ENCODE assay signal across 24 cellular contexts in genomic region chr2:237867465-237867864, GRCh38. TPM values are rescaled to one million over a fixed set of nuclear protein-coding genes. Genes with fewer than 3 reads are reported as not detected.
DNase-seq lines count a peak whose midpoint lies in the region; ATAC-seq and TF ChIP-seq lines count a peak whose summit lies in the region.
"Had no signal": no experiment of that assay in that cellular context is flagged by ENCODE, and none has a peak within 500 bp of the region (broad histone marks: within the 10 kb centered on the region; RNA-seq: fewer than 3 reads in every experiment).

No MANE protein-coding gene starts in this region.

- H4K8ac ChIP-seq in mesenchymal stem cell (ENCODE audit: low read length), result no peak overlapping the region

- no peak overlapping the region for H2BK120ac ChIP-seq in mesenchymal stem cell (ENCODE audit: low read depth, low read length)

- H3K4me3 ChIP-seq in ascending aorta, result no peak overlapping the region
- no peak overlapping the region for H3K4me3 ChIP-seq in mesenchymal stem cell (ENCODE audit: insufficient read depth in 1 of 2, low read depth in 1 of 2, low read length in 2 of 2)
- H3K4me3 ChIP-seq in stomach, result no peak overlapping the region
- no peak overlapping the region for H3K4me3 ChIP-seq in colonic mucosa
- H3K4me3 ChIP-seq: GM23248, SJCRH30, thyroid gland had no signal

- no peak overlapping the region for H3K18ac ChIP-seq in mesenchymal stem cell (ENCODE audit: low read depth in 1 of 2, low read length in 2 of 2)

- intact Hi-C loops in ascending aorta (cut with DNase I), result no loop called here
- intact Hi-C loops in stomach (cut with DNase I; ENCODE audit: low total_unique reads), result no loop called here
- intact Hi-C loops in colonic mucosa (cut with DNase I), result no loop called here

- H3K9me3 ChIP-seq in ascending aorta (no peaks in the 10 kb centered on the region), mesenchymal stem cell (ENCODE audit: control insufficient read depth, low read length) (no peaks in the 10 kb centered on the region), stomach (no peaks in the 10 kb centered on the region), colonic mucosa (no peaks in the 10 kb centered on the region)
- H3K9me3 ChIP-seq: Caco-2, SJCRH30, thyroid gland had no signal

- H3K23ac ChIP-seq in mesenchymal stem cell (ENCODE audit: low read length in 2 of 2), result no peak overlapping the region

- no peak for ATAC-seq in HG03520 (IDR thresholded peaks at IDR 0.05; ENCODE audit: unreplicated experiment)
- ATAC-seq: stimulated activated effector memory CD8-positive, alpha-beta T cell treated with anti-CD3 and anti-CD28 coated beads, Interleukin-12 subunit alpha, Interleukin-12 subunit beta, amount 100 ng/mL, for 72 hours had no signal

- H3K36me3 ChIP-seq in ascending aorta (peaks cover 0 to 9% of the 10 kb centered on the region in 2 donors), mesenchymal stem cell (ENCODE audit: control insufficient read depth in 1 of 2, insufficient read depth in 2 of 2, low read depth in 1 of 2, low read length in 2 of 2) (no peaks in the 10 kb centered on the region), stomach (no peaks in the 10 kb centered on the region), colonic mucosa (no peaks in the 10 kb centered on the region)
- H3K36me3 ChIP-seq: brain microvascular endothelial cell, SJCRH30, thyroid gland had no signal

- no peak overlapping the region for H3K4me2 ChIP-seq in mesenchymal stem cell (ENCODE audit: low read length, poor library complexity, severe bottlenecking)

- no peak overlapping the region for H2BK15ac ChIP-seq in mesenchymal stem cell (ENCODE audit: low read depth, poor library complexity, severe bottlenecking)

- no peak overlapping the region for H2BK12ac ChIP-seq in mesenchymal stem cell (ENCODE audit: low read length in 2 of 2)

- H3K9ac ChIP-seq in mesenchymal stem cell (ENCODE audit: low read length), result no peak overlapping the region
- H3K9ac ChIP-seq in colonic mucosa (ENCODE audit: low read depth in 2 of 2, low read length in 2 of 2), result no peak overlapping the region
- H3K9ac ChIP-seq: GM23248 had no signal

- peaks cover 11 to 86% of the 10 kb centered on the region in 2 donors for H3K4me1 ChIP-seq in ascending aorta
- peaks cover 32% of the 10 kb centered on the region for H3K4me1 ChIP-seq in mesenchymal stem cell (ENCODE audit: control insufficient read depth, insufficient read depth, low read depth, low read length)
- H3K4me1 ChIP-seq in stomach, result peaks cover 7 to 70% (median 26%) of the 10 kb centered on the region in 4 donors
- no peaks in the 10 kb centered on the region for H3K4me1 ChIP-seq in colonic mucosa
- H3K4me1 ChIP-seq: thyroid gland had no signal

- no peaks in the 10 kb centered on the region for H3K27me3 ChIP-seq in ascending aorta
- H3K27me3 ChIP-seq in mesenchymal stem cell (ENCODE audit: control insufficient read depth in 1 of 2, insufficient read depth in 1 of 2, low read length in 2 of 2), result peaks cover 0 to 49% of the 10 kb centered on the region in 2 experiments
- H3K27me3 ChIP-seq in stomach, result peaks cover 0 to 7% (median 0%) of the 10 kb centered on the region in 3 donors
- no peaks in the 10 kb centered on the region for H3K27me3 ChIP-seq in colonic mucosa
- H3K27me3 ChIP-seq: brain microvascular endothelial cell, thyroid gland had no signal

- TF ChIP-seq POLR2A in stomach (IDR thresholded peaks at IDR 0.05), result no peak

- DNase-seq in NCI-H2196 (lab: John Stamatoyannopoulos, UW; ENCODE audit: unreplicated experiment) (peak; percentile 23), NCI-H2196 treated with DMSO at 0.1 percent for 48 hours (lab: John Stamatoyannopoulos, UW; ENCODE audit: unreplicated experiment) (no peak), ascending aorta (ENCODE audit: low spot score in 2 of 2) (peak in 1 of 2 donors; percentile 54), mesenchymal stem cell (no peak), stomach (no peak), colonic mucosa (no peak)
- DNase-seq in stimulated activated naive CD4-positive, alpha-beta T cell treated with Interleukin-2 at 50 U/mL for 16 hours (lab: John Stamatoyannopoulos, UW), result no peak
- DNase-seq: activated CD4-positive, alpha-beta T cell treated with anti-CD3 and anti-CD28 coated beads for 48 hours; activated gamma-delta T cell; brain microvascular endothelial cell; Caco-2; DND-41; glutamatergic neuron; GM23248; NCI-H1092; NCI-H1930; NCI-H345; nephron progenitor cell; SJCRH30; stimulated activated CD4-positive, alpha-beta T cell treated with anti-CD3 and anti-CD28 coated beads, Interleukin-1b, Interleukin-23, amount 100 ng/mL, for 48 hours; T-helper 1 cell; thyroid gland had no signal

- H2AFZ ChIP-seq in mesenchymal stem cell (ENCODE audit: low read depth, low read length), result no peak overlapping the region
- H2AFZ ChIP-seq: GM23248 had no signal

- H2BK5ac ChIP-seq in mesenchymal stem cell (ENCODE audit: low read depth, low read length, poor library complexity, severe bottlenecking), result no peak overlapping the region

- WGBS in mesenchymal stem cell, result 94% methylated on average over 10 of the region's 10 CpGs
- 85 to 94% (median 91%) methylated on average over 10 of the region's 10 CpGs for WGBS in stomach, 5 donors

- TF ChIP-seq CTCF in ascending aorta (IDR thresholded peaks at IDR 0.05) (no peak), stomach (IDR thresholded peaks at IDR 0.05) (no peak), colonic mucosa (IDR thresholded peaks at IDR 0.05) (no peak)

- H2AK5ac ChIP-seq in mesenchymal stem cell (ENCODE audit: low read length, severe bottlenecking), result peak overlapping the region; percentile 17

- peaks cover 3% of the 10 kb centered on the region for H3K79me1 ChIP-seq in mesenchymal stem cell (replicated peaks; ENCODE audit: low read length, poor library complexity, severe bottlenecking)

- H3K14ac ChIP-seq in mesenchymal stem cell (ENCODE audit: low read length in 2 of 2), result no peak overlapping the region

- H4K91ac ChIP-seq in mesenchymal stem cell (ENCODE audit: low read length), result no peak overlapping the region

- TF ChIP-seq EP300 in stomach (IDR thresholded peaks at IDR 0.05), result no peak

- H3K4ac ChIP-seq in mesenchymal stem cell (ENCODE audit: low read depth in 1 of 2, low read length in 2 of 2), result peak overlapping the region in 1 of 2 experiments; percentile 54

- H3K27ac ChIP-seq in ascending aorta, result peak overlapping the region; percentile 97 to 98
- H3K27ac ChIP-seq in mesenchymal stem cell (ENCODE audit: low read length, poor library complexity, severe bottlenecking), result no peak overlapping the region
- H3K27ac ChIP-seq in stomach, result peak overlapping the region in 3 of 5 donors; percentile 23 to 93 (median 78)
- no peak overlapping the region for H3K27ac ChIP-seq in colonic mucosa
- H3K27ac ChIP-seq: brain microvascular endothelial cell, GM23248, thyroid gland had no signal

RNA-seq across cellular contexts. Expression of gene RAMP1, which starts 8.0 kb away (rescaled TPM):
- total RNA-seq in ascending aorta (191 TPM), stomach (100 to 1,000 TPM in 1 of 5 donors, 10 to 100 TPM in 3, under 1 TPM in 1; 0.87 to 113 (median 31.4) TPM), colonic mucosa (10 to 100 TPM in 1 of 2 donors, 1 to 10 TPM in 1; 2.7 to 27.2 TPM)
- polyA plus RNA-seq in mesenchymal stem cell (2013, experiment 1 of 2), result 3.1 TPM
- 4.3 TPM for polyA plus RNA-seq in mesenchymal stem cell (2013, experiment 2 of 2)
- 100 to 1,000 TPM in 1 of 3 donors, 10 to 100 TPM in 2; 14.1 to 101 (median 32.3) TPM for polyA plus RNA-seq in stomach
- total RNA-seq: SJCRH30 had no signal

Comparison
In these comparisons a context has a peak if more than half of its experiments do, and no peak if none do; other contexts are left out.
1. H3K27ac ChIP-seq: peak in ascending aorta (2 of 2) and stomach (3 of 5); none in mesenchymal stem cell (single experiment) and colonic mucosa (single experiment).